Comparison of ENCODE assay signal across 22 cellular contexts in the genomic region with DNA sequence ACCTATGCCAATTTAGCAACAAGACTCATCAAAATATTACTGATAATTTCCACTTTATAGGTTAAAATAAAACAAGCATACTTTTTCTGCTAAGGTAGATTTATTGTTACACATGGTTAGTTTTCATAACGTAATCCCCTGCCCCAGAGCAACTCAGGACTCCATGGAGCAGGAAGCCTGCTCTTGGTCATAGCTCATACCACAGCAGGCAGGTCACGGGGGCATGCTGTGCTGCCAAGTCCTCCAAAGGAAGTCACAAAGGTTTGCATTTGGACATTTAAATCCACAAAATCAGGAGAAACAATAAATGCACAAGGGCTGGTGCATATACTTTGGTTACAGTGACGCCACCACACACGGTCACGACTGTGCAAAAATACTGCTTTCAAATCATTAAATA. TPM values are rescaled to one million over a fixed set of nuclear protein-coding genes. Genes with fewer than 3 reads are reported as not detected.
DNase-seq lines count a peak whose midpoint lies in the region; ATAC-seq, FAIRE-seq and TF ChIP-seq lines count a peak whose summit lies in the region.
"Had no signal": no experiment of that assay in that cellular context is flagged by ENCODE, and none has a peak within 500 bp of the region (broad histone marks: within the 10 kb centered on the region; RNA-seq: fewer than 3 reads in every experiment).

No MANE protein-coding gene starts in this region.

- no peak for ATAC-seq in HepG2
- peak; percentile 31 for ATAC-seq in gastroesophageal sphincter
- ATAC-seq: A549, K562 had no signal

- no peak for TF ChIP-seq EP300 in HepG2 (IDR thresholded peaks at IDR 0.05; ENCODE audit: low read depth in 2 of 2, low read length in 2 of 2)
- no peak for TF ChIP-seq EP300 in HepG2 (CRISPR knock-in tag; IDR thresholded peaks at IDR 0.05; ENCODE audit: borderline replicate concordance)
- no peak for TF ChIP-seq EP300 in gastroesophageal sphincter (IDR thresholded peaks at IDR 0.05)

- TF ChIP-seq RAD21 in liver (IDR thresholded peaks at IDR 0.05) (no peak), HepG2 (CRISPR knock-in tag; IDR thresholded peaks at IDR 0.05) (no peak)

- H3K4me1 Mint-ChIP-seq in activated T-helper 1 cell treated with anti-CD3 and anti-CD28 coated beads, Interleukin-12 subunit alpha, Interleukin-12 subunit beta, Interleukin-2, Interleukin-4 antibody, amounts not matched to agents 30 ng/mL and 10 ng/mL and 1 ng/mL, durations not matched to agents 14 hours and 24 hours and 36 hours (ENCODE audit: low read depth) = peaks cover 18% of the 10 kb centered on the region

- no TSS peak for BruUV-seq in HepG2 (replicated peaks; lab: Mats Ljungman, UMichigan)

- FAIRE-seq in HepG2 (lab: Jason Lieb, UNC) = no peak
- no peak for FAIRE-seq in H54 (lab: Jason Lieb, UNC)
- FAIRE-seq: A549, D721Med, GM18507, K562 had no signal

- no peak overlapping the region for H3K4me3 ChIP-seq in liver (ENCODE audit: low read depth in 1 of 3, low read length in 3 of 3)
- H3K4me3 ChIP-seq in HepG2 (replicated peaks in 1 of 3; ENCODE audit: insufficient read depth in 1 of 3, low read depth in 2 of 3, low read length in 3 of 3) = no peak overlapping the region
- H3K4me3 ChIP-seq in gastroesophageal sphincter = no peak overlapping the region
- H3K4me3 ChIP-seq: A549; BLaER1 treated with 17β-estradiol and CSF1 and Interleukin-3, amounts not matched to agents 10 nM and 100 nM; K562 had no signal

- no peak overlapping the region for H3K9ac ChIP-seq in liver (ENCODE audit: low read depth in 1 of 2, low read length in 2 of 2)
- no peak overlapping the region for H3K9ac ChIP-seq in HepG2 (ENCODE audit: insufficient read depth, low read depth, low read length)
- H3K9ac ChIP-seq: BLaER1 treated with 17β-estradiol and CSF1 and Interleukin-3, amounts not matched to agents 10 nM and 100 nM had no signal

- H3K27me3 ChIP-seq in liver (ENCODE audit: control insufficient read depth in 4 of 4, insufficient read depth in 4 of 4, low read length in 3 of 4) (no peaks in the 10 kb centered on the region), HepG2 (ENCODE audit: control insufficient read depth in 1 of 2, insufficient read depth in 2 of 2, low read length in 2 of 2) (no peaks in the 10 kb centered on the region), gastroesophageal sphincter (no peaks in the 10 kb centered on the region)
- H3K27me3 ChIP-seq: BLaER1 treated with 17β-estradiol and CSF1 and Interleukin-3, amounts not matched to agents 10 nM and 100 nM had no signal

- intact Hi-C loops in HepG2 (cut with micrococcal nuclease; ENCODE audit: unreplicated experiment) = no loop called here
- intact Hi-C loops in activated T-helper 1 cell treated with anti-CD3 and anti-CD28 coated beads, Interleukin-12 subunit alpha, Interleukin-12 subunit beta, Interleukin-2, Interleukin-4 antibody, amounts not matched to agents 30 ng/mL and 10 ng/mL and 1 ng/mL, durations not matched to agents 14 hours and 24 hours and 36 hours (cut with micrococcal nuclease) = no loop called here

- 75% methylated on average over 5 of the region's 5 CpGs for WGBS in liver
- WGBS in HepG2 (ENCODE audit: low lambda C conversion rate) = 87% methylated on average over 5 of the region's 5 CpGs
- WGBS in gastroesophageal sphincter (ENCODE audit: low coverage in 1 of 2), 2 donors = 87 to 98% methylated on average over 5 of the region's 5 CpGs

- H3K4me1 ChIP-seq in liver (ENCODE audit: control insufficient read depth in 4 of 4, insufficient read depth in 4 of 4, low read length in 3 of 4) (no peaks in the 10 kb centered on the region), HepG2 (ENCODE audit: insufficient read depth, low read length) (no peaks in the 10 kb centered on the region), gastroesophageal sphincter (no peaks in the 10 kb centered on the region)
- H3K4me1 ChIP-seq: A549 had no signal

- no peaks in the 10 kb centered on the region for H3K27me3 Mint-ChIP-seq in activated T-helper 1 cell treated with anti-CD3 and anti-CD28 coated beads, Interleukin-12 subunit alpha, Interleukin-12 subunit beta, Interleukin-2, Interleukin-4 antibody, amounts not matched to agents 30 ng/mL and 10 ng/mL and 1 ng/mL, durations not matched to agents 14 hours and 24 hours and 36 hours (ENCODE audit: insufficient read depth)
- H3K27me3 Mint-ChIP-seq: CD4-positive, alpha-beta T cell had no signal

- H3K36me3 Mint-ChIP-seq in activated T-helper 1 cell treated with anti-CD3 and anti-CD28 coated beads, Interleukin-12 subunit alpha, Interleukin-12 subunit beta, Interleukin-2, Interleukin-4 antibody, amounts not matched to agents 30 ng/mL and 10 ng/mL and 1 ng/mL, durations not matched to agents 14 hours and 24 hours and 36 hours (ENCODE audit: low read depth) = peaks cover 48% of the 10 kb centered on the region

- H3K9me3 ChIP-seq in liver (ENCODE audit: control insufficient read depth in 4 of 4, low read length in 3 of 4) (peaks cover 0 to 2% (median 0%) of the 10 kb centered on the region in 4 donors), HepG2 (ENCODE audit: low read length) (no peaks in the 10 kb centered on the region), gastroesophageal sphincter (no peaks in the 10 kb centered on the region)

- CTCF ChIA-PET in HepG2 (lab: Yijun Ruan, JAX; ENCODE audit: low intra/inter-chr PET ratio, low total read pairs) = no interaction called here

- POLR2A ChIA-PET in HepG2 (lab: Yijun Ruan, JAX) = interaction anchor here (1.0 to 1.3 kb wide), 2 partner anchors 25 to 212 kb away, joined by 3 read pairs; no protein-coding TSS in a partner anchor

- H3K9me3 Mint-ChIP-seq in activated T-helper 1 cell treated with anti-CD3 and anti-CD28 coated beads, Interleukin-12 subunit alpha, Interleukin-12 subunit beta, Interleukin-2, Interleukin-4 antibody, amounts not matched to agents 30 ng/mL and 10 ng/mL and 1 ng/mL, durations not matched to agents 14 hours and 24 hours and 36 hours = no peaks in the 10 kb centered on the region
- H3K9me3 Mint-ChIP-seq: CD4-positive, alpha-beta T cell had no signal

- no peak overlapping the region for H2AFZ ChIP-seq in HepG2 (ENCODE audit: low read length)

- H3K79me2 ChIP-seq in HepG2 (ENCODE audit: insufficient read depth, low read length) = no peaks in the 10 kb centered on the region

- H3K27ac ChIP-seq in liver (ENCODE audit: low read depth in 1 of 2, low read length in 2 of 2) (no peak overlapping the region), HepG2 (ENCODE audit: extremely low read length, insufficient read depth, low read length) (no peak overlapping the region), gastroesophageal sphincter (no peak overlapping the region)
- H3K27ac ChIP-seq: A549; BLaER1 treated with 17β-estradiol and CSF1 and Interleukin-3, amounts not matched to agents 10 nM and 100 nM had no signal

- H3K4me3 Mint-ChIP-seq in activated T-helper 1 cell treated with anti-CD3 and anti-CD28 coated beads, Interleukin-12 subunit alpha, Interleukin-12 subunit beta, Interleukin-2, Interleukin-4 antibody, amounts not matched to agents 30 ng/mL and 10 ng/mL and 1 ng/mL, durations not matched to agents 14 hours and 24 hours and 36 hours = no peak overlapping the region
- H3K4me3 Mint-ChIP-seq: CD4-positive, alpha-beta T cell had no signal

- peaks cover 6 to 64% (median 48%) of the 10 kb centered on the region in 4 donors for H3K36me3 ChIP-seq in liver (ENCODE audit: control insufficient read depth in 4 of 4, insufficient read depth in 3 of 4, low read depth in 1 of 4, low read length in 3 of 4)
- peaks cover 39 to 84% of the 10 kb centered on the region in 2 experiments for H3K36me3 ChIP-seq in HepG2 (replicated peaks in 1 of 2; ENCODE audit: control insufficient read depth in 1 of 2, insufficient read depth in 2 of 2, low read length in 2 of 2)
- peaks cover 0 to 95% of the 10 kb centered on the region in 2 donors for H3K36me3 ChIP-seq in gastroesophageal sphincter

- no peak overlapping the region for H3K4me2 ChIP-seq in HepG2 (ENCODE audit: low read depth, low read length)
- H3K4me2 ChIP-seq: A549; BLaER1 treated with 17β-estradiol and CSF1 and Interleukin-3, amounts not matched to agents 10 nM and 100 nM had no signal

- H3K27ac Mint-ChIP-seq in activated T-helper 1 cell treated with anti-CD3 and anti-CD28 coated beads, Interleukin-12 subunit alpha, Interleukin-12 subunit beta, Interleukin-2, Interleukin-4 antibody, amounts not matched to agents 30 ng/mL and 10 ng/mL and 1 ng/mL, durations not matched to agents 14 hours and 24 hours and 36 hours = no peak overlapping the region
- H3K27ac Mint-ChIP-seq: CD4-positive, alpha-beta T cell had no signal

- no peaks in the 10 kb centered on the region for H4K20me1 ChIP-seq in HepG2 (ENCODE audit: insufficient read depth, low read length)

- DNase-seq in HepG2 (ENCODE audit: low spot score) (no peak), lung microvascular endothelial cell (ENCODE audit: low read depth in 2 of 2) (peak; percentile 81 to 89), H54 (ENCODE audit: insufficient read length, low spot score) (no peak), epidermal melanocyte (ENCODE audit: insufficient read length, low spot score) (no peak)
- no peak for DNase-seq in activated T-helper 1 cell treated with anti-CD3 and anti-CD28 coated beads, Interleukin-12 subunit alpha, Interleukin-12 subunit beta, Interleukin-2, Interleukin-4 antibody, amounts not matched to agents 30 ng/mL and 10 ng/mL and 1 ng/mL, durations not matched to agents 14 hours and 24 hours and 36 hours (ENCODE audit: low spot score)
- DNase-seq: AML-193; CD4-positive, alpha-beta T cell; H7; MM.1S; NCI-H2029; NCI-H446 treated with DMSO at 0.1 percent for 48 hours; NCI-H526; NCI-H82; RPMI8226; SHP77 had no signal

- TF ChIP-seq POLR2A in HepG2 (IDR thresholded peaks at IDR 0.05; ENCODE audit: insufficient read depth in 1 of 2, low read depth in 2 of 2, low read length in 2 of 2) = no peak
- TF ChIP-seq POLR2A in gastroesophageal sphincter (IDR thresholded peaks at IDR 0.05) = no peak
- TF ChIP-seq POLR2A in H54 (IDR thresholded peaks at IDR 0.05; ENCODE audit: low read depth, low read length) = no peak

- TF ChIP-seq CTCF in liver (IDR thresholded peaks at IDR 0.05; ENCODE audit: low read depth, low read length, missing input control) (no peak), HepG2 (CRISPR knock-in tag; IDR thresholded peaks at IDR 0.05) (no peak), gastroesophageal sphincter (IDR thresholded peaks at IDR 0.05) (no peak)

- in situ Hi-C loops in HepG2 (cut with HindIII; ENCODE audit: extremely low pct_ligation_motif_present, low pct_unique_long_range_greater_than_20kb) = no loop called here

RNA-seq across cellular contexts. Expression of a gene that starts 12.5 kb away (rescaled TPM):
- total RNA-seq in liver (10 to 100 TPM in 1 of 2 donors, 1 to 10 TPM in 1; 5.6 to 11.0 TPM), HepG2 (2016; rRNA removed; fragmentation: Illumina TruSeq; extraction: Trizol) (26.0 and 26.4 TPM in 2 replicates), gastroesophageal sphincter (10 to 100 TPM; 13.5 to 18.8 (median 17.4) TPM), lung microvascular endothelial cell (9.6 and 18.8 TPM in 2 replicates)
- polyA plus RNA-seq in liver (1 to 10 TPM; 1.6 to 4.5 TPM), HepG2 (2011; rRNA removed) (16.9 and 21.9 TPM in 2 replicates)
- 1.9 and 2.6 TPM in 2 replicates for total RNA-seq in HepG2 (2016; cell fraction: cytosol; rRNA removed; fragmentation: Illumina TruSeq; extraction: Trizol; ENCODE audit: low read depth)
- total RNA-seq in HepG2 (2016; cell fraction: insoluble cytoplasmic fraction; rRNA removed; fragmentation: Illumina TruSeq; extraction: Trizol) = 22.9 and 24.5 TPM in 2 replicates
- 8.6 and 9.9 TPM in 2 replicates for total RNA-seq in HepG2 (2016; cell fraction: membrane; rRNA removed; fragmentation: Illumina TruSeq; extraction: Trizol)
- total RNA-seq in HepG2 (2016; cell fraction: nucleus; rRNA removed; fragmentation: Illumina TruSeq; extraction: Trizol) = 19.0 and 22.5 TPM in 2 replicates
- polyA plus RNA-seq in HepG2 (2011; cell fraction: cytosol; rRNA removed) = 9.4 and 15.6 TPM in 2 replicates
- 66.6 and 67.6 TPM in 2 replicates for polyA plus RNA-seq in HepG2 (2011; cell fraction: nucleus; rRNA removed)
- polyA plus RNA-seq in HepG2 (2012) = 9.0 and 9.7 TPM in 2 replicates
- 0.93 and 1.7 TPM in 2 replicates for polyA plus RNA-seq in HepG2 (2016; cell fraction: cytosol; fragmentation: Illumina TruSeq; extraction: Trizol; ENCODE audit: low read depth)
- polyA plus RNA-seq in HepG2 (2016; cell fraction: insoluble cytoplasmic fraction; fragmentation: Illumina TruSeq; extraction: Trizol; ENCODE audit: low read depth) = 14.6 and 15.6 TPM in 2 replicates
- 3.4 and 4.4 TPM in 2 replicates for polyA plus RNA-seq in HepG2 (2016; cell fraction: membrane; fragmentation: Illumina TruSeq; extraction: Trizol; ENCODE audit: low read depth)
- polyA plus RNA-seq in HepG2 (2016; cell fraction: nucleus; fragmentation: Illumina TruSeq; extraction: Trizol; ENCODE audit: insufficient read depth, low read depth) = 27.5 and 33.7 TPM in 2 replicates
- polyA minus RNA-seq in HepG2 (2011; rRNA and poly(A)+ RNA removed; ENCODE audit: low replicate concordance) = 48.6 and 69.0 TPM in 2 replicates
- 17.5 and 22.3 TPM in 2 replicates for polyA minus RNA-seq in HepG2 (2011; cell fraction: cytosol; rRNA and poly(A)+ RNA removed)
- polyA minus RNA-seq in HepG2 (2011; cell fraction: nucleus; rRNA and poly(A)+ RNA removed) = 37.7 and 38.0 TPM in 2 replicates
- 10.6 and 12.6 TPM in 2 replicates for total RNA-seq in activated T-helper 1 cell treated with anti-CD3 and anti-CD28 coated beads, Interleukin-12 subunit alpha, Interleukin-12 subunit beta, Interleukin-2, Interleukin-4 antibody, amounts not matched to agents 30 ng/mL and 10 ng/mL and 1 ng/mL, durations not matched to agents 14 hours and 24 hours and 36 hours

RNA-seq across cellular contexts. Expression of a gene that starts 23.9 kb away (rescaled TPM):
- total RNA-seq in liver (1 to 10 TPM; 9.5 to 9.6 TPM), HepG2 (2016; rRNA removed; fragmentation: Illumina TruSeq; extraction: Trizol) (65.9 and 69.7 TPM in 2 replicates), gastroesophageal sphincter (10 to 100 TPM; 21.3 to 42.0 (median 26.5) TPM), lung microvascular endothelial cell (20.5 and 29.4 TPM in 2 replicates)
- polyA plus RNA-seq in liver (1 to 10 TPM; 5.7 to 8.1 TPM), HepG2 (2011; rRNA removed) (35.6 and 40.8 TPM in 2 replicates)
- 33.9 and 44.3 TPM in 2 replicates for total RNA-seq in HepG2 (2016; cell fraction: cytosol; rRNA removed; fragmentation: Illumina TruSeq; extraction: Trizol; ENCODE audit: low read depth)
- 66.3 and 67.2 TPM in 2 replicates for total RNA-seq in HepG2 (2016; cell fraction: insoluble cytoplasmic fraction; rRNA removed; fragmentation: Illumina TruSeq; extraction: Trizol)
- 44.7 and 63.8 TPM in 2 replicates for total RNA-seq in HepG2 (2016; cell fraction: membrane; rRNA removed; fragmentation: Illumina TruSeq; extraction: Trizol)
- 24.4 and 28.0 TPM in 2 replicates for total RNA-seq in HepG2 (2016; cell fraction: nucleus; rRNA removed; fragmentation: Illumina TruSeq; extraction: Trizol)
- 43.8 and 47.5 TPM in 2 replicates for polyA plus RNA-seq in HepG2 (2011; cell fraction: cytosol; rRNA removed)
- polyA plus RNA-seq in HepG2 (2011; cell fraction: nucleus; rRNA removed) = 14.7 and 15.8 TPM in 2 replicates
- 26.7 and 32.9 TPM in 2 replicates for polyA plus RNA-seq in HepG2 (2012)
- 18.8 and 30.9 TPM in 2 replicates for polyA plus RNA-seq in HepG2 (2016; cell fraction: cytosol; fragmentation: Illumina TruSeq; extraction: Trizol; ENCODE audit: low read depth)
- 62.5 and 64.4 TPM in 2 replicates for polyA plus RNA-seq in HepG2 (2016; cell fraction: insoluble cytoplasmic fraction; fragmentation: Illumina TruSeq; extraction: Trizol; ENCODE audit: low read depth)
- 26.0 and 39.0 TPM in 2 replicates for polyA plus RNA-seq in HepG2 (2016; cell fraction: membrane; fragmentation: Illumina TruSeq; extraction: Trizol; ENCODE audit: low read depth)
- 41.7 and 47.7 TPM in 2 replicates for polyA plus RNA-seq in HepG2 (2016; cell fraction: nucleus; fragmentation: Illumina TruSeq; extraction: Trizol; ENCODE audit: insufficient read depth, low read depth)
- polyA minus RNA-seq in HepG2 (2011; rRNA and poly(A)+ RNA removed; ENCODE audit: low replicate concordance) = 25.3 and 27.2 TPM in 2 replicates
- polyA minus RNA-seq in HepG2 (2011; cell fraction: cytosol; rRNA and poly(A)+ RNA removed) = 11.5 and 13.4 TPM in 2 replicates
- 8.2 and 10.1 TPM in 2 replicates for polyA minus RNA-seq in HepG2 (2011; cell fraction: nucleus; rRNA and poly(A)+ RNA removed)
- total RNA-seq in activated T-helper 1 cell treated with anti-CD3 and anti-CD28 coated beads, Interleukin-12 subunit alpha, Interleukin-12 subunit beta, Interleukin-2, Interleukin-4 antibody, amounts not matched to agents 30 ng/mL and 10 ng/mL and 1 ng/mL, durations not matched to agents 14 hours and 24 hours and 36 hours = 58.9 and 62.6 TPM in 2 replicates

RNA-seq across cellular contexts. Expression of a gene that starts 46.8 kb away (rescaled TPM):
- 10 to 100 TPM in 1 of 2 donors, 1 to 10 TPM in 1; 6.1 to 10.6 TPM for total RNA-seq in liver
- 1 to 10 TPM; 2.4 to 2.9 TPM for polyA plus RNA-seq in liver
- 9.5 and 15.2 TPM in 2 replicates for total RNA-seq in HepG2 (2016; rRNA removed; fragmentation: Illumina TruSeq; extraction: Trizol)
- total RNA-seq in HepG2 (2016; cell fraction: cytosol; rRNA removed; fragmentation: Illumina TruSeq; extraction: Trizol; ENCODE audit: low read depth) = 5.7 and 8.3 TPM in 2 replicates
- 9.4 and 13.7 TPM in 2 replicates for total RNA-seq in HepG2 (2016; cell fraction: insoluble cytoplasmic fraction; rRNA removed; fragmentation: Illumina TruSeq; extraction: Trizol)
- total RNA-seq in HepG2 (2016; cell fraction: membrane; rRNA removed; fragmentation: Illumina TruSeq; extraction: Trizol) = 5.0 and 5.2 TPM in 2 replicates
- total RNA-seq in HepG2 (2016; cell fraction: nucleus; rRNA removed; fragmentation: Illumina TruSeq; extraction: Trizol) = 31.9 and 36.9 TPM in 2 replicates
- 16.1 and 16.3 TPM in 2 replicates for polyA plus RNA-seq in HepG2 (2011; rRNA removed)
- polyA plus RNA-seq in HepG2 (2011; cell fraction: cytosol; rRNA removed) = 3.3 and 5.9 TPM in 2 replicates
- polyA plus RNA-seq in HepG2 (2011; cell fraction: nucleus; rRNA removed) = 32.8 and 44.6 TPM in 2 replicates
- 17.1 and 18.6 TPM in 2 replicates for polyA plus RNA-seq in HepG2 (2012)
- polyA plus RNA-seq in HepG2 (2016; cell fraction: cytosol; fragmentation: Illumina TruSeq; extraction: Trizol; ENCODE audit: low read depth) = 0.59 and 0.69 TPM in 2 replicates
- polyA plus RNA-seq in HepG2 (2016; cell fraction: insoluble cytoplasmic fraction; fragmentation: Illumina TruSeq; extraction: Trizol; ENCODE audit: low read depth) = 9.7 and 10.6 TPM in 2 replicates
- 2.0 and 2.7 TPM in 2 replicates for polyA plus RNA-seq in HepG2 (2016; cell fraction: membrane; fragmentation: Illumina TruSeq; extraction: Trizol; ENCODE audit: low read depth)
- 41.0 and 41.3 TPM in 2 replicates for polyA plus RNA-seq in HepG2 (2016; cell fraction: nucleus; fragmentation: Illumina TruSeq; extraction: Trizol; ENCODE audit: insufficient read depth, low read depth)
- 6.7 and 8.6 TPM in 2 replicates for polyA minus RNA-seq in HepG2 (2011; rRNA and poly(A)+ RNA removed; ENCODE audit: low replicate concordance)
- polyA minus RNA-seq in HepG2 (2011; cell fraction: cytosol; rRNA and poly(A)+ RNA removed) = 2.5 and 5.2 TPM in 2 replicates
- 82.9 and 91.0 TPM in 2 replicates for polyA minus RNA-seq in HepG2 (2011; cell fraction: nucleus; rRNA and poly(A)+ RNA removed)
- total RNA-seq in gastroesophageal sphincter = 10 to 100 TPM; 14.0 to 20.1 (median 18.1) TPM
- 3.1 and 6.5 TPM in 2 replicates for total RNA-seq in lung microvascular endothelial cell
- total RNA-seq in activated T-helper 1 cell treated with anti-CD3 and anti-CD28 coated beads, Interleukin-12 subunit alpha, Interleukin-12 subunit beta, Interleukin-2, Interleukin-4 antibody, amounts not matched to agents 30 ng/mL and 10 ng/mL and 1 ng/mL, durations not matched to agents 14 hours and 24 hours and 36 hours = 14.0 and 15.5 TPM in 2 replicates

Comparison
In these comparisons a context has a peak if more than half of its experiments do, and no peak if none do; other contexts are left out.
1. DNase-seq: peak in lung microvascular endothelial cell (2 of 2); none in HepG2 (single experiment), H54 (single experiment), activated T-helper 1 cell treated with anti-CD3 and anti-CD28 coated beads, Interleukin-12 subunit alpha, Interleukin-12 subunit beta, Interleukin-2, Interleukin-4 antibody, amounts not matched to agents 30 ng/mL and 10 ng/mL and 1 ng/mL, durations not matched to agents 14 hours and 24 hours and 36 hours (single experiment) and epidermal melanocyte (single experiment).